ENCODE assay signal across 8 cellular contexts in genomic region chr6:2971420-2972218, GRCh38. TPM values are rescaled to one million over a fixed set of nuclear protein-coding genes. Genes with fewer than 3 reads are reported as not detected.
DNase-seq lines count a peak whose midpoint lies in the region; ATAC-seq and TF ChIP-seq lines count a peak whose summit lies in the region.

SERPINB6 (minus strand) TSS chr6:2971567; CDS start chr6:2959332, 12,235 bp downstream.

- H3K27ac ChIP-seq in smooth muscle cell (ENCODE audit: low read depth) = peak within 1 kb of the TSS; percentile 88

- H3K4me1 ChIP-seq in smooth muscle cell (ENCODE audit: low read depth) = peaks cover 21% of the 10 kb centered on the region

- peaks cover 23% of the 10 kb centered on the region for H3F3A ChIP-seq in smooth muscle cell (ENCODE audit: low read depth)

- peak within 1 kb of the TSS; percentile 92 for H2AFZ ChIP-seq in smooth muscle cell (ENCODE audit: low read depth)

- WGBS in smooth muscle cell (ENCODE audit: low lambda C conversion rate) = 12% methylated on average over 36 of the region's 63 CpGs

- DNase-seq in ELF-1 (ENCODE audit: low read depth, low spot score) (peak; percentile 48), M059J (ENCODE audit: low read depth) (peak; percentile 84), dermis microvascular lymphatic vessel endothelial cell (ENCODE audit: low read depth in 2 of 2) (peak; percentile 57 to 79), kidney tubule cell (ENCODE audit: low spot score) (peak; percentile 73), smooth muscle cell (lab: John Stamatoyannopoulos, UW; ENCODE audit: unreplicated experiment) (peak; percentile 67)
- peak; percentile 18 to 19 for DNase-seq in activated CD4-positive, alpha-beta T cell treated with anti-CD3 and anti-CD28 coated beads, Interleukin-2, amount 50 U/mL, for 4 hours

- ATAC-seq in GM19452 (IDR thresholded peaks at IDR 0.05; ENCODE audit: unreplicated experiment) = no peak
- ATAC-seq in GM21737 (IDR thresholded peaks at IDR 0.05; ENCODE audit: unreplicated experiment) = no peak

- peak within 1 kb of the TSS; percentile 73 for H3K9ac ChIP-seq in smooth muscle cell (ENCODE audit: low read depth)

- no peaks in the 10 kb centered on the region for H3K27me3 ChIP-seq in smooth muscle cell (ENCODE audit: low read depth)

- H3K4me3 ChIP-seq in smooth muscle cell = peak within 1 kb of the TSS; percentile 90

- no peaks in the 10 kb centered on the region for H3K36me3 ChIP-seq in smooth muscle cell (ENCODE audit: low read depth)

- peak within 1 kb of the TSS; percentile 86 for H3K4me2 ChIP-seq in smooth muscle cell

- H3K79me2 ChIP-seq in smooth muscle cell (ENCODE audit: low read depth) = peaks cover 14% of the 10 kb centered on the region

- TF ChIP-seq CTCF in smooth muscle cell (IDR thresholded peaks at IDR 0.05; ENCODE audit: borderline replicate concordance, insufficient read depth, poor library complexity, severe bottlenecking) = no peak

- no peaks in the 10 kb centered on the region for H3K9me3 ChIP-seq in smooth muscle cell (replicated peaks; ENCODE audit: low read depth)

- peaks cover 8% of the 10 kb centered on the region for H4K20me1 ChIP-seq in smooth muscle cell (ENCODE audit: low read depth)

RNA-seq across cellular contexts. Expression of gene SERPINB6, which starts in this region (rescaled TPM):
- 177 and 209 TPM in 2 replicates for total RNA-seq in M059J (2014; rRNA removed; shearing (Covaris generic))
- total RNA-seq in dermis microvascular lymphatic vessel endothelial cell (107 and 108 TPM in 2 replicates), smooth muscle cell (67.8 and 85.1 TPM in 2 replicates)
- 116 and 118 TPM in 2 replicates for polyA plus RNA-seq in smooth muscle cell

Comparison
In these comparisons a context has a peak if more than half of its experiments do, and no peak if none do; other contexts are left out.
1. DNase-seq: peak in every context shown above with its lines; median percentile 84 in M059J; 73 in kidney tubule cell; 68 in dermis microvascular lymphatic vessel endothelial cell; 67 in smooth muscle cell; 48 in ELF-1; 18 in activated CD4-positive, alpha-beta T cell treated with anti-CD3 and anti-CD28 coated beads, Interleukin-2, amount 50 U/mL, for 4 hours.